Comparison of ENCODE assay signal across 3 cellular contexts in genomic region chr12:131596115-131596514, GRCh38.
"Had no signal": no experiment of that assay in that cellular context is flagged by ENCODE, and none has a peak within 500 bp of the region (broad histone marks: within the 10 kb centered on the region; RNA-seq: fewer than 3 reads in every experiment).

No MANE protein-coding gene starts in this region.

- ATAC-seq: GM12878 had no signal

- H3K4me3 ChIP-seq: GM12878 had no signal

- DNase-seq: GDM1, GF-D8 had no signal
